8 cellular contexts compared by ENCODE assay signal in the genomic region with DNA sequence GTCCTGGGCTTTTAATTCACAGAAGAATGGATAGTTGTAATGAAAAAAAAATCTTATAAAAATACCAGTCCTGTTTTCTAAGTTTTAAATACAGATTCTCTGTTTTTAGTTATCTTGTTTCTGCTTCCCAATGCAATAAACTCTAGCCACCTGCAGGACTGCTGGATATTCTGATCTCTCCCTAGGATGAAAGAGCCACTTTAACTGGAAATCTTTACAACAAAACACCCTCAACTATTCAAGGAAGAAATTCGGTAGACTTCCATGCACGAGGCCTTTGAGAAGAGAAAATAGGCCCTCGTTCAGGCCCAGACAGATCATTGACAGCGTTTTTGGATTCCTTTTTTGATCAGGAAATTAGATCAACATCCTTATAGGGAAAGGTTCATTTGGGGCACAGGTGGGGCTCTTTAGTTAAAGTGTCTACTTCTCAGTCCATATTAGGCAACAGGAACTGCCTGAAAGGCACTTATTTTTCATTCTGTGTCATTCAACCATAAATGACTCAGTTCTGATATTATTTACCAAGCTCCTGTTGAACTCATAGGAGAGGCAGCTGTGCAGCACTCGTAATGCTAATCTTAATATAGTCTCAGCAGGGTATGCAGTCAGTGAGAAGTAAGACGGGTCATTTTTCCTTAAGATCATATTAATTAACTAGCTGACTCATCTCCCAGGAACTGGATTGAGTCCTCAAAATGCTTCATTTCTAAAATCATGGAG.
DNase-seq lines count a peak whose midpoint lies in the region; ATAC-seq and TF ChIP-seq lines count a peak whose summit lies in the region.

No MANE protein-coding gene starts in this region.

- ATAC-seq in activated B cell treated with CpG ODN at 0.5 μM for 24 hours (ENCODE audit: low read depth) = peak; percentile 34

- no peak overlapping the region for H3K27ac ChIP-seq in H9 (ENCODE audit: insufficient read length, low read depth, low read length)
- H3K27ac ChIP-seq in left ventricle myocardium inferior (replicated peaks) = peak overlapping the region; percentile 66
- H3K27ac ChIP-seq in subcutaneous abdominal adipose tissue (ENCODE audit: low read depth, low read length) = peak overlapping the region; percentile 80

- H2AK5ac ChIP-seq in H9 (ENCODE audit: insufficient read length, low read length) = no peak overlapping the region

- H3K27me3 ChIP-seq in H9 (ENCODE audit: insufficient read depth, low read length) (no peaks in the 10 kb centered on the region), left ventricle myocardium inferior (ENCODE audit: low read depth) (no peaks in the 10 kb centered on the region), subcutaneous abdominal adipose tissue (ENCODE audit: control insufficient read depth in 5 of 5, insufficient read depth in 4 of 5, low read length in 5 of 5) (no peaks in the 10 kb centered on the region)

- H4K20me1 ChIP-seq in H9 (ENCODE audit: control insufficient read depth, insufficient read depth, insufficient read length) = no peaks in the 10 kb centered on the region

- peak; percentile 53 for DNase-seq in activated naive CD4-positive, alpha-beta T cell treated with anti-CD3 and anti-CD28 coated beads for 36 hours
- DNase-seq in activated naive CD4-positive, alpha-beta T cell (lab: John Stamatoyannopoulos, UW) = no peak
- DNase-seq in H9 = no peak
- DNase-seq in NCI-H1092 (lab: John Stamatoyannopoulos, UW) = peak; percentile 25
- DNase-seq in activated B cell treated with CpG ODN at 0.5 μM for 24 hours = no peak
- DNase-seq in left ventricle myocardium inferior = no peak
- DNase-seq in nucleus accumbens (lab: John Stamatoyannopoulos, UW) = no peak

- H2BK12ac ChIP-seq in H9 (ENCODE audit: insufficient read length, low read depth, low read length) = no peak overlapping the region

- H3K14ac ChIP-seq in H9 (ENCODE audit: insufficient read depth, low read length) = no peak overlapping the region

- no peaks in the 10 kb centered on the region for H3K79me1 ChIP-seq in H9 (ENCODE audit: insufficient read depth, low read depth, low read length, poor library complexity, severe bottlenecking)

- peak overlapping the region; percentile 22 for H2AFZ ChIP-seq in H9 (ENCODE audit: low read length)

- H3K23ac ChIP-seq in H9 (ENCODE audit: insufficient read length, low read depth, low read length) = no peak overlapping the region

- H3K27me3 Mint-ChIP-seq in activated naive CD4-positive, alpha-beta T cell treated with anti-CD3 and anti-CD28 coated beads for 36 hours (ENCODE audit: low read depth) = peaks cover 17% of the 10 kb centered on the region
- no peaks in the 10 kb centered on the region for H3K27me3 Mint-ChIP-seq in H9 (ENCODE audit: low read depth)
- H3K27me3 Mint-ChIP-seq in activated B cell treated with CpG ODN at 0.5 μM for 24 hours = peaks cover 15% of the 10 kb centered on the region

- no peak overlapping the region for H4K5ac ChIP-seq in H9 (ENCODE audit: insufficient read length, low read depth, low read length)

- no peak overlapping the region for H3K56ac ChIP-seq in H9 (ENCODE audit: insufficient read length, low read depth, low read length)

- POLR2A ChIA-PET in activated B cell treated with CpG ODN at 0.5 μM for 24 hours (lab: Charles Lee) = no interaction called here

- H3T11ph ChIP-seq in H9 (ENCODE audit: low read length) = no peak overlapping the region

- H3K4me1 Mint-ChIP-seq in activated naive CD4-positive, alpha-beta T cell treated with anti-CD3 and anti-CD28 coated beads for 36 hours (ENCODE audit: low read depth) = peaks cover 36% of the 10 kb centered on the region
- no peaks in the 10 kb centered on the region for H3K4me1 Mint-ChIP-seq in H9
- peaks cover 5% of the 10 kb centered on the region for H3K4me1 Mint-ChIP-seq in activated B cell treated with CpG ODN at 0.5 μM for 24 hours

- H3K18ac ChIP-seq in H9 (ENCODE audit: insufficient read length, low read depth, low read length) = no peak overlapping the region

- H3K4me1 ChIP-seq in H9 (ENCODE audit: insufficient read depth, low read length) (no peaks in the 10 kb centered on the region), left ventricle myocardium inferior (peaks cover 28% of the 10 kb centered on the region), subcutaneous abdominal adipose tissue (ENCODE audit: control insufficient read depth in 5 of 5, insufficient read depth in 5 of 5, low read length in 5 of 5) (peaks cover 0 to 24% (median 18%) of the 10 kb centered on the region in 5 donors)

- CTCF ChIA-PET in activated naive CD4-positive, alpha-beta T cell treated with anti-CD3 and anti-CD28 coated beads for 36 hours (lab: Charles Lee) = interaction anchor here (0.7 kb wide), 1 partner anchor 212 kb away, joined by 3 read pairs; no protein-coding TSS in a partner anchor
- CTCF ChIA-PET in activated B cell treated with CpG ODN at 0.5 μM for 24 hours (lab: Charles Lee) = no interaction called here

- H3K23me2 ChIP-seq in H9 (ENCODE audit: insufficient read length, low read depth, low read length, poor library complexity, severe bottlenecking) = no peaks in the 10 kb centered on the region

- H2BK20ac ChIP-seq in H9 (ENCODE audit: low read depth, low read length, poor library complexity, severe bottlenecking) = no peak overlapping the region

- no peak overlapping the region for H4K91ac ChIP-seq in H9 (ENCODE audit: insufficient read length, low read depth, low read length)

- no peak overlapping the region for H3K4me2 ChIP-seq in H9 (ENCODE audit: insufficient read depth, insufficient read length, low read length)

- no CpG with 5 or more reads among the region's 6 CpGs for WGBS in H9 (ENCODE audit: extremely low coverage, insufficient read length, low lambda C conversion rate)

- H4K8ac ChIP-seq in H9 (replicated peaks; ENCODE audit: insufficient read length, low read depth, low read length) = no peak overlapping the region

- H3K27ac Mint-ChIP-seq in activated naive CD4-positive, alpha-beta T cell treated with anti-CD3 and anti-CD28 coated beads for 36 hours = peak overlapping the region; percentile 81
- H3K27ac Mint-ChIP-seq in H9 (no peak overlapping the region; a peak in 1 of 7 replicates), activated B cell treated with CpG ODN at 0.5 μM for 24 hours (no peak overlapping the region)

- H2BK120ac ChIP-seq in H9 (ENCODE audit: low read depth, low read length, poor library complexity, severe bottlenecking) = no peak overlapping the region

- H2BK5ac ChIP-seq in H9 (ENCODE audit: insufficient read length, low read length) = no peak overlapping the region

- no peaks in the 10 kb centered on the region for H3K9me3 Mint-ChIP-seq in activated naive CD4-positive, alpha-beta T cell treated with anti-CD3 and anti-CD28 coated beads for 36 hours
- no peaks in the 10 kb centered on the region for H3K9me3 Mint-ChIP-seq in H9
- no peaks in the 10 kb centered on the region for H3K9me3 Mint-ChIP-seq in activated B cell treated with CpG ODN at 0.5 μM for 24 hours

- H3K36me3 Mint-ChIP-seq in activated naive CD4-positive, alpha-beta T cell treated with anti-CD3 and anti-CD28 coated beads for 36 hours (ENCODE audit: low read depth) = no peaks in the 10 kb centered on the region
- no peaks in the 10 kb centered on the region for H3K36me3 Mint-ChIP-seq in H9 (ENCODE audit: insufficient read depth in 1 of 3, low read depth in 3 of 3)
- no peaks in the 10 kb centered on the region for H3K36me3 Mint-ChIP-seq in activated B cell treated with CpG ODN at 0.5 μM for 24 hours (ENCODE audit: low read depth)

- no peaks in the 10 kb centered on the region for H3K79me2 ChIP-seq in H9 (ENCODE audit: insufficient read depth, low read length)

- no peak overlapping the region for H3K4me3 Mint-ChIP-seq in activated naive CD4-positive, alpha-beta T cell treated with anti-CD3 and anti-CD28 coated beads for 36 hours
- H3K4me3 Mint-ChIP-seq in H9 = no peak overlapping the region
- no peak overlapping the region for H3K4me3 Mint-ChIP-seq in activated B cell treated with CpG ODN at 0.5 μM for 24 hours

- no peak for TF ChIP-seq CTCF in H9 (conservative IDR thresholded peaks at IDR 0.05)
- no peak for TF ChIP-seq CTCF in activated B cell treated with CpG ODN at 0.5 μM for 24 hours (IDR thresholded peaks at IDR 0.05)
- TF ChIP-seq CTCF in left ventricle myocardium inferior (IDR thresholded peaks at IDR 0.05; ENCODE audit: borderline replicate concordance) = no peak

- H3K4me3 ChIP-seq in left ventricle myocardium inferior (no peak overlapping the region), subcutaneous abdominal adipose tissue (ENCODE audit: low read depth in 1 of 5, low read length in 5 of 5) (no peak overlapping the region)

- H3K9me3 ChIP-seq in H9 (ENCODE audit: control insufficient read depth, low read depth, low read length) (no peaks in the 10 kb centered on the region), left ventricle myocardium inferior (replicated peaks) (no peaks in the 10 kb centered on the region), subcutaneous abdominal adipose tissue (ENCODE audit: control insufficient read depth in 5 of 5, low read length in 5 of 5) (no peaks in the 10 kb centered on the region)

- no peak overlapping the region for H3K4ac ChIP-seq in H9 (ENCODE audit: low read depth, low read length)

- no peak overlapping the region for H3K9ac ChIP-seq in H9 (ENCODE audit: extremely low read depth, insufficient read length, low read length)
- H3K9ac ChIP-seq in subcutaneous abdominal adipose tissue (ENCODE audit: low read length in 5 of 5) = peak overlapping the region in 2 of 5 donors; percentile 8 to 67

- intact Hi-C loops in activated naive CD4-positive, alpha-beta T cell treated with anti-CD3 and anti-CD28 coated beads for 36 hours (cut with micrococcal nuclease) = loop anchor here (1.0 to 5.0 kb wide), 6 partner anchors 55 to 605 kb away; no protein-coding TSS in a partner anchor
- intact Hi-C loops in activated B cell treated with CpG ODN at 0.5 μM for 24 hours (cut with micrococcal nuclease) (no loop called here), left ventricle myocardium inferior (cut with micrococcal nuclease) (no loop called here)

- H2BK15ac ChIP-seq in H9 (ENCODE audit: low read depth, low read length) = no peak overlapping the region

- no peaks in the 10 kb centered on the region for H3K36me3 ChIP-seq in left ventricle myocardium inferior
- no peaks in the 10 kb centered on the region for H3K36me3 ChIP-seq in subcutaneous abdominal adipose tissue (ENCODE audit: control insufficient read depth in 5 of 5, insufficient read depth in 5 of 5, low read length in 5 of 5)

Comparison
In these comparisons a context has a peak if more than half of its experiments do, and no peak if none do; other contexts are left out.
1. DNase-seq: peak in activated naive CD4-positive, alpha-beta T cell treated with anti-CD3 and anti-CD28 coated beads for 36 hours (single experiment) and NCI-H1092 (single experiment); none in activated naive CD4-positive, alpha-beta T cell (0 of 4), H9 (single experiment), activated B cell treated with CpG ODN at 0.5 μM for 24 hours (single experiment), left ventricle myocardium inferior (single experiment) and nucleus accumbens (0 of 56).